In genomic region chr13:53490732-53491131, GRCh38 we compare ENCODE assay signal across 20 cellular contexts.
A peak's percentile ranks its signal among the peaks of the same experiment; 100 is the strongest.
DNase-seq lines count a peak whose midpoint lies in the region; TF ChIP-seq lines count a peak whose summit lies in the region.
"Had no signal": no experiment of that assay in that cellular context is flagged by ENCODE, and none has a peak within 500 bp of the region (broad histone marks: within the 10 kb centered on the region; RNA-seq: fewer than 3 reads in every experiment).

No MANE protein-coding gene starts in this region.

- no peak overlapping the region for H2AFZ ChIP-seq in neural cell (ENCODE audit: low read depth, low read length)
- H2AFZ ChIP-seq: GM23338 had no signal

- no peaks in the 10 kb centered on the region for H3K79me2 ChIP-seq in neural cell (replicated peaks; ENCODE audit: insufficient read depth, low read length)

- no peaks in the 10 kb centered on the region for H3K9me2 ChIP-seq in neural cell (ENCODE audit: insufficient read depth, low read length)

- no peaks in the 10 kb centered on the region for H3K36me3 ChIP-seq in neural cell (ENCODE audit: insufficient read depth, low read length)
- H3K36me3 ChIP-seq: BE2C, Peyer's patch had no signal

- DNase-seq in D341Med (ENCODE audit: low spot score): peak; percentile 49
- DNase-seq in DMS53 (lab: John Stamatoyannopoulos, UW): peak; percentile 73
- peak; percentile 83 for DNase-seq in NCI-H82 treated with DMSO at 0.1 percent for 48 hours (lab: John Stamatoyannopoulos, UW; ENCODE audit: unreplicated experiment)
- no peak for DNase-seq in NCI-H146 treated with DMSO at 0.1 percent for 48 hours (lab: John Stamatoyannopoulos, UW; ENCODE audit: unreplicated experiment)
- DNase-seq in NCI-H2107 (lab: John Stamatoyannopoulos, UW): no peak
- DNase-seq in ACHN: no peak
- DNase-seq: BE2C, Calu3, H9, KBM-7, MV-4-11, NCI-H1105, NCI-H1694 treated with DMSO at 0.1 percent for 48 hours, NCI-H2081, NCI-H446 treated with DMSO at 0.1 percent for 48 hours, NCI-H69, Peyer's patch, SHP77 treated with DMSO at 0.1 percent for 48 hours had no signal

- H3K9me3 ChIP-seq in neural cell (ENCODE audit: low read length): no peaks in the 10 kb centered on the region
- H3K9me3 ChIP-seq: BE2C, Peyer's patch had no signal

- H3K4me2 ChIP-seq in neural cell (ENCODE audit: low read length): no peak overlapping the region
- H3K4me2 ChIP-seq: GM23338 had no signal

- in situ Hi-C loops in ACHN (cut with HindIII; ENCODE audit: low pct_ligation_motif_present, low pct_unique_long_range_greater_than_20kb, low sequenced_read_pairs): no loop called here

- TF ChIP-seq EP300 in neural cell (conservative IDR thresholded peaks at IDR 0.05; ENCODE audit: poor library complexity, severe bottlenecking): peak; percentile 98

- no peaks in the 10 kb centered on the region for H3F3A ChIP-seq in neural cell (ENCODE audit: insufficient read depth, low read length, poor library complexity, severe bottlenecking)

- H3K27ac ChIP-seq in neural cell (ENCODE audit: low read length): peak overlapping the region; percentile 63
- H3K27ac ChIP-seq: Peyer's patch had no signal

- H3K4me3 ChIP-seq in neural cell (ENCODE audit: low read length): no peak overlapping the region
- H3K4me3 ChIP-seq: GM23338, Peyer's patch had no signal

- H4K20me1 ChIP-seq in neural cell (ENCODE audit: insufficient read depth): no peaks in the 10 kb centered on the region

- no peak overlapping the region for H3K9ac ChIP-seq in neural cell (ENCODE audit: low read length)

- peak; percentile 21 for TF ChIP-seq RAD21 in neural cell (conservative IDR thresholded peaks at IDR 0.05)

- no peaks in the 10 kb centered on the region for H3K27me3 ChIP-seq in neural cell (ENCODE audit: insufficient read depth, low read depth, low read length)
- H3K27me3 ChIP-seq: BE2C, Peyer's patch had no signal

- TF ChIP-seq CTCF in neural cell (IDR thresholded peaks at IDR 0.05; ENCODE audit: poor library complexity, severe bottlenecking): no peak

TF ChIP-seq in neural cell, 6 proteins besides CTCF, POLR2A, EP300 and RAD21:
- TF ChIP-seq MXI1 (conservative IDR thresholded peaks at IDR 0.05; ENCODE audit: poor library complexity, severe bottlenecking) (no peak), REST (IDR thresholded peaks at IDR 0.05; ENCODE audit: borderline replicate concordance) (peak; percentile 13), POLR2AphosphoS5 (IDR thresholded peaks at IDR 0.05) (peak; percentile 76), EZH2 (IDR thresholded peaks at IDR 0.05; ENCODE audit: borderline replicate concordance, insufficient read depth, low read length, poor library complexity, severe bottlenecking) (no peak), SMC3 (conservative IDR thresholded peaks at IDR 0.05; ENCODE audit: poor library complexity) (peak; percentile 29)

Comparison
In these comparisons a context has a peak if more than half of its experiments do, and no peak if none do; other contexts are left out.
1. DNase-seq: peak in D341Med (single experiment), DMS53 (single experiment) and NCI-H82 treated with DMSO at 0.1 percent for 48 hours (single experiment); none in NCI-H146 treated with DMSO at 0.1 percent for 48 hours (single experiment), NCI-H2107 (single experiment) and ACHN (single experiment).